Comparison of ENCODE assay signal across 9 cellular contexts in genomic region chr2:237715459-237715947, GRCh38.
A peak's percentile ranks its signal among the peaks of the same experiment; 100 is the strongest.
DNase-seq lines count a peak whose midpoint lies in the region; ATAC-seq and TF ChIP-seq lines count a peak whose summit lies in the region.
"Had no signal": no experiment of that assay in that cellular context is flagged by ENCODE, and none has a peak within 500 bp of the region (broad histone marks: within the 10 kb centered on the region; RNA-seq: fewer than 3 reads in every experiment).

No MANE protein-coding gene starts in this region.

- intact Hi-C loops in right cardiac atrium (cut with DNase I): no loop called here

- H3K27ac ChIP-seq in VCaP (peak overlapping the region; percentile 84), right cardiac atrium (ENCODE audit: low read length) (peak overlapping the region; percentile 75)

- no peaks in the 10 kb centered on the region for H3K27me3 ChIP-seq in right cardiac atrium (ENCODE audit: control insufficient read depth, insufficient read depth)

- no peak for TF ChIP-seq CTCF in VCaP (conservative IDR thresholded peaks at IDR 0.05)

- H3K9me3 ChIP-seq in right cardiac atrium (ENCODE audit: control insufficient read depth, low read length): no peaks in the 10 kb centered on the region

- H3K4me3 ChIP-seq in right cardiac atrium (ENCODE audit: low read length): no peak overlapping the region
- H3K4me3 ChIP-seq: PC-9 had no signal

- ATAC-seq in right cardiac atrium (peak; percentile 69 to 78), GM21528 (IDR thresholded peaks at IDR 0.05; ENCODE audit: low FRiP score, unreplicated experiment) (no peak), HG02763 (IDR thresholded peaks at IDR 0.05; ENCODE audit: unreplicated experiment) (no peak), GM18867 (IDR thresholded peaks at IDR 0.05; ENCODE audit: unreplicated experiment) (no peak)

- 14% methylated on average over 13 of the region's 13 CpGs for WGBS in right cardiac atrium

- DNase-seq in ELF-1 (ENCODE audit: low read depth, low spot score) (peak; percentile 87), right cardiac atrium (no peak), renal cortical epithelial cell (ENCODE audit: low read depth) (peak; percentile 58), RKO (ENCODE audit: low spot score) (no peak)

- H3K4me1 ChIP-seq in right cardiac atrium (ENCODE audit: control insufficient read depth, insufficient read depth, low read length): peaks cover 12% of the 10 kb centered on the region

Comparison
In these comparisons a context has a peak if more than half of its experiments do, and no peak if none do; other contexts are left out.
1. DNase-seq: peak in ELF-1 (single experiment) and renal cortical epithelial cell (single experiment); none in right cardiac atrium (0 of 3) and RKO (single experiment).
2. ATAC-seq: peak in right cardiac atrium (2 of 2); none in GM21528 (single experiment), HG02763 (single experiment) and GM18867 (single experiment).